23 cellular contexts compared by ENCODE assay signal in the genomic region with DNA sequence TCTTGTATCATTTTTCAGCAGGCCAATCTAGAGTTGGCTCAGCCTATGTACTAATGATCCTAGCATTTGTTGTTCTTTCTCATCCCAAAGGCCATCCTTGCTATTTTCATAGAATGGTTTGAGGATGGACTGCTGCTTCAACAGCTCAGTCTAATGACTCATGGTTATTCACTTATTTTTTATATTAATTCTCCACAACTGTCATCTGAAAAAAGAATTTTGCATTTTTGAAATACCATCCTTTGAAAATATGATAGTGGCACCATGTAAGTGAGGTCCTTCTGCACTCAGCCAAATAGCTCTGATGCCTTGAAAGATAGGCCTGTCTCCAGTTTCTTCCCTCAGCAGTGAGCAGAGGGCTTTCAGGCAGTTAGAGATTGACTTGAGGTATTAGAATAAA.
A peak's percentile ranks its signal among the peaks of the same experiment; 100 is the strongest.
DNase-seq lines count a peak whose midpoint lies in the region; ATAC-seq and TF ChIP-seq lines count a peak whose summit lies in the region.
"Had no signal": no experiment of that assay in that cellular context is flagged by ENCODE, and none has a peak within 500 bp of the region (broad histone marks: within the 10 kb centered on the region; RNA-seq: fewer than 3 reads in every experiment).

No MANE protein-coding gene starts in this region.

- no peaks in the 10 kb centered on the region for H3K36me3 ChIP-seq in hepatocyte (replicated peaks; ENCODE audit: insufficient read depth, low read depth)
- H3K36me3 ChIP-seq: BLaER1, brain microvascular endothelial cell, gastroesophageal sphincter, prostate gland, SJSA1 had no signal

- peak overlapping the region; percentile 4 for H3K27ac ChIP-seq in hepatocyte
- H3K27ac ChIP-seq: BLaER1, brain microvascular endothelial cell, gastroesophageal sphincter, KMS-11, prostate gland, SJSA1 had no signal

- H3K4me3 ChIP-seq in hepatocyte = no peak overlapping the region
- H3K4me3 ChIP-seq: BLaER1, gastroesophageal sphincter, prostate gland, SJSA1 had no signal

- H2AFZ ChIP-seq in hepatocyte = no peak overlapping the region

- peaks cover 7% of the 10 kb centered on the region for H3K4me1 ChIP-seq in hepatocyte (ENCODE audit: insufficient read depth)
- H3K4me1 ChIP-seq: BLaER1, gastroesophageal sphincter, prostate gland, SJSA1 had no signal

- H4K20me1 ChIP-seq in hepatocyte (ENCODE audit: insufficient read depth, poor library complexity, severe bottlenecking) = no peaks in the 10 kb centered on the region
- H4K20me1 ChIP-seq: BLaER1 had no signal

- no peaks in the 10 kb centered on the region for H3K9me3 ChIP-seq in hepatocyte (ENCODE audit: low read depth)
- H3K9me3 ChIP-seq: prostate gland, SJSA1 had no signal

- no peak overlapping the region for H3K4me2 ChIP-seq in hepatocyte
- H3K4me2 ChIP-seq: BLaER1, KMS-11 had no signal

- DNase-seq in A172 (ENCODE audit: low spot score) (peak; percentile 55), GM04504 (ENCODE audit: low read depth) (peak; percentile 11), hepatocyte (ENCODE audit: low spot score) (no peak), GM19238 (ENCODE audit: insufficient read length, low spot score) (no peak), NCI-H1417 (lab: John Stamatoyannopoulos, UW) (no peak), C1 segment of cervical spinal cord (lab: John Stamatoyannopoulos, UW) (no peak)
- DNase-seq: 8988T; activated CD4-positive, alpha-beta T cell treated with anti-CD3 and anti-CD28 coated beads for 1 hour; activated gamma-delta T cell treated with Interleukin-2 at 50 U/mL for 16 hours; brain microvascular endothelial cell; effector memory CD4-positive, alpha-beta T cell; erythroblast; islet precursor cell; NCI-H146; NCI-H2171; substantia nigra had no signal

- no peaks in the 10 kb centered on the region for H3K9me2 ChIP-seq in hepatocyte (replicated peaks; ENCODE audit: insufficient read depth)

- ATAC-seq in SK-N-SH treated with all-trans-retinoic acid at 6 μM for 48 hours (peak; percentile 97), HG03571 (IDR thresholded peaks at IDR 0.05; ENCODE audit: unreplicated experiment) (no peak)
- ATAC-seq: gastroesophageal sphincter had no signal

- H3K27me3 ChIP-seq in hepatocyte = no peaks in the 10 kb centered on the region
- H3K27me3 ChIP-seq: BLaER1, brain microvascular endothelial cell, gastroesophageal sphincter, SJSA1 had no signal

- TF ChIP-seq CTCF in hepatocyte (IDR thresholded peaks at IDR 0.05; ENCODE audit: poor library complexity) = no peak

- no peaks in the 10 kb centered on the region for H3K79me2 ChIP-seq in hepatocyte

TF ChIP-seq in SK-N-SH treated with all-trans-retinoic acid at 6 μM for 48 hours, 23 proteins besides CTCF, POLR2A, EP300 and RAD21:
- peak; percentile 43; the same call in 1 of the 2 replicates for TF ChIP-seq TOX (CRISPR knock-in tag; IDR thresholded peaks at IDR 0.05; ENCODE audit: borderline replicate concordance)
- no peak for TF ChIP-seq ZNF8 (CRISPR knock-in tag; IDR thresholded peaks at IDR 0.05)
- peak; percentile 18; the same call in 1 of the 2 replicates for TF ChIP-seq ZFP3 (CRISPR knock-in tag; IDR thresholded peaks at IDR 0.05)
- TF ChIP-seq, protein P1, sequence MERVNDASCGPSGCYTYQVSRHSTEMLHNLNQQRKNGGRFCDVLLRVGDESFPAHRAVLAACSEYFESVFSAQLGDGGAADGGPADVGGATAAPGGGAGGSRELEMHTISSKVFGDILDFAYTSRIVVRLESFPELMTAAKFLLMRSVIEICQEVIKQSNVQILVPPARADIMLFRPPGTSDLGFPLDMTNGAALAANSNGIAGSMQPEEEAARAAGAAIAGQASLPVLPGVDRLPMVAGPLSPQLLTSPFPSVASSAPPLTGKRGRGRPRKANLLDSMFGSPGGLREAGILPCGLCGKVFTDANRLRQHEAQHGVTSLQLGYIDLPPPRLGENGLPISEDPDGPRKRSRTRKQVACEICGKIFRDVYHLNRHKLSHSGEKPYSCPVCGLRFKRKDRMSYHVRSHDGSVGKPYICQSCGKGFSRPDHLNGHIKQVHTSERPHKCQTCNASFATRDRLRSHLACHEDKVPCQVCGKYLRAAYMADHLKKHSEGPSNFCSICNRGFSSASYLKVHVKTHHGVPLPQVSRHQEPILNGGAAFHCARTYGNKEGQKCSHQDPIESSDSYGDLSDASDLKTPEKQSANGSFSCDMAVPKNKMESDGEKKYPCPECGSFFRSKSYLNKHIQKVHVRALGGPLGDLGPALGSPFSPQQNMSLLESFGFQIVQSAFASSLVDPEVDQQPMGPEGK (CRISPR knock-in tag; IDR thresholded peaks at IDR 0.05; ENCODE audit: borderline replicate concordance) = peak; percentile 37; the same call in 1 of the 2 replicates
- TF ChIP-seq ISL1 (CRISPR knock-in tag; IDR thresholded peaks at IDR 0.05) = peak; percentile 97
- TF ChIP-seq, protein P2, sequence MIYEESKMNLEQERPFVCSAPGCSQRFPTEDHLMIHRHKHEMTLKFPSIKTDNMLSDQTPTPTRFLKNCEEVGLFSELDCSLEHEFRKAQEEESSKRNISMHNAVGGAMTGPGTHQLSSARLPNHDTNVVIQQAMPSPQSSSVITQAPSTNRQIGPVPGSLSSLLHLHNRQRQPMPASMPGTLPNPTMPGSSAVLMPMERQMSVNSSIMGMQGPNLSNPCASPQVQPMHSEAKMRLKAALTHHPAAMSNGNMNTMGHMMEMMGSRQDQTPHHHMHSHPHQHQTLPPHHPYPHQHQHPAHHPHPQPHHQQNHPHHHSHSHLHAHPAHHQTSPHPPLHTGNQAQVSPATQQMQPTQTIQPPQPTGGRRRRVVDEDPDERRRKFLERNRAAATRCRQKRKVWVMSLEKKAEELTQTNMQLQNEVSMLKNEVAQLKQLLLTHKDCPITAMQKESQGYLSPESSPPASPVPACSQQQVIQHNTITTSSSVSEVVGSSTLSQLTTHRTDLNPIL (CRISPR knock-in tag; IDR thresholded peaks at IDR 0.05; ENCODE audit: low read depth) = 0 out of 2 replicates have a peak, but pooled peaks have one; percentile 20
- no peak for TF ChIP-seq ARNTL (CRISPR knock-in tag; IDR thresholded peaks at IDR 0.05; ENCODE audit: borderline replicate concordance, low read depth)

Comparison
In these comparisons a context has a peak if more than half of its experiments do, and no peak if none do; other contexts are left out.
1. DNase-seq: peak in A172 (single experiment) and GM04504 (single experiment); none in hepatocyte (single experiment), GM19238 (single experiment), NCI-H1417 (0 of 3) and C1 segment of cervical spinal cord (0 of 14).